In the genomic region with DNA sequence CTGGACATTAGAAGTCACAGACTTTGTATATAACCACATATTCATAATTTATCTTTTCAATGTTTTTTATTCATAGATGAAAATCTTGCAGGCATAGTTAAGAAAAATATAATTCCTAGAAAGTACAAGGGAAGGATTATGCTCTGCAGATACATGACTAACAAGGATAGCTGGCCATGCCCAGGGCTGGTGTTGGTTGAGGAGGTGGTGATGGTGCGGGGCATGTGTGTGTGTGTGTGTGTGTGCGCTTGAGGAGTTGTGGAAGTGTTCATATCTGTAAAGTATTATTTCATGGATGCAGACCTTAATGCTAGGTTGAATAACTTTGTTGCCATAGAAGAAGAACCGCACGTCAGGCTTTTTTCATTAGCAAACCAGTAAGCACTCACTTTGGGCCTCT, we compare ENCODE assay signal across 11 cellular contexts. TPM values are rescaled to one million over a fixed set of nuclear protein-coding genes. Genes with fewer than 3 reads are reported as not detected.
DNase-seq lines count a peak whose midpoint lies in the region; ATAC-seq and TF ChIP-seq lines count a peak whose summit lies in the region.
"Had no signal": no experiment of that assay in that cellular context is flagged by ENCODE, and none has a peak within 500 bp of the region (broad histone marks: within the 10 kb centered on the region; RNA-seq: fewer than 3 reads in every experiment).

No MANE protein-coding gene starts in this region.

- no peaks in the 10 kb centered on the region for H3K9me3 ChIP-seq in ascending aorta
- H3K9me3 ChIP-seq in stomach = no peaks in the 10 kb centered on the region
- H3K9me3 ChIP-seq in SJCRH30 (replicated peaks) = no peaks in the 10 kb centered on the region
- H3K9me3 ChIP-seq: neutrophil had no signal

- H3K4me1 ChIP-seq in ascending aorta = peaks cover 6 to 20% of the 10 kb centered on the region in 2 donors
- H3K4me1 ChIP-seq in stomach = peaks cover 24 to 80% (median 46%) of the 10 kb centered on the region in 4 donors
- H3K4me1 ChIP-seq in SJCRH30 = no peaks in the 10 kb centered on the region

- intact Hi-C loops in ascending aorta (cut with DNase I) = loop anchor here (10.0 kb wide), 1 partner anchor 178 kb away; no protein-coding TSS in a partner anchor
- intact Hi-C loops in stomach (cut with DNase I; ENCODE audit: low total_unique reads) = no loop called here

- ATAC-seq in GM18873 (IDR thresholded peaks at IDR 0.05; ENCODE audit: low FRiP score, unreplicated experiment) = no peak

- TF ChIP-seq EP300 in stomach (IDR thresholded peaks at IDR 0.05) = no peak

- H3K27me3 ChIP-seq in ascending aorta = no peaks in the 10 kb centered on the region
- H3K27me3 ChIP-seq in stomach = peaks cover 0 to 13% (median 7%) of the 10 kb centered on the region in 3 donors
- H3K27me3 ChIP-seq in SJCRH30 = no peaks in the 10 kb centered on the region

- H3K27ac ChIP-seq in ascending aorta (peak overlapping the region; percentile 28 to 90), stomach (peak overlapping the region in 3 of 5 donors; percentile 82 to 92 (median 91)), SJCRH30 (no peak overlapping the region)
- H3K27ac ChIP-seq: neutrophil had no signal

- DNase-seq in HFF-Myc (ENCODE audit: extremely low read depth, low read depth) (no peak), ascending aorta (ENCODE audit: low spot score in 2 of 2) (peak in 1 of 2 donors; percentile 59), iris pigment epithelial cell (ENCODE audit: low read depth) (peak; percentile 57), stomach (no peak), SJCRH30 (no peak), SIG-M5 treated with dmso at 0.1 percent for 504 hours (lab: John Stamatoyannopoulos, UW; ENCODE audit: unreplicated experiment) (no peak), kidney tubule cell (ENCODE audit: low spot score) (no peak)
- DNase-seq: activated B cell treated with CpG ODN at 0.5 μM for 24 hours; activated naive CD8-positive, alpha-beta T cell treated with anti-CD3 and anti-CD28 coated beads, Interleukin-2, amount 10 ng/mL, durations not matched to agents 7 days and 5 days had no signal

- 48 to 82% (median 62%) methylated on average over 4 of the region's 4 CpGs for WGBS in stomach, 5 donors

- H3K4me3 ChIP-seq in HFF-Myc (replicated peaks; ENCODE audit: low read depth, low read length) (peak overlapping the region; percentile 88), ascending aorta (peak overlapping the region; percentile 77 to 89), stomach (peak overlapping the region; percentile 68 to 90 (median 85)), SJCRH30 (no peak overlapping the region)

- TF ChIP-seq CTCF in HFF-Myc (IDR thresholded peaks at IDR 0.05; ENCODE audit: low read depth, low read length, missing control alignments) (no peak), ascending aorta (IDR thresholded peaks at IDR 0.05) (no peak), stomach (IDR thresholded peaks at IDR 0.05) (no peak)

- peaks cover 5 to 11% of the 10 kb centered on the region in 2 donors for H3K36me3 ChIP-seq in ascending aorta
- H3K36me3 ChIP-seq in stomach = peaks cover 0 to 11% (median 4%) of the 10 kb centered on the region in 4 donors
- H3K36me3 ChIP-seq in SJCRH30 = no peaks in the 10 kb centered on the region
- H3K36me3 ChIP-seq: neutrophil had no signal

- no peak for TF ChIP-seq POLR2A in stomach (IDR thresholded peaks at IDR 0.05)

RNA-seq across cellular contexts. Expression of a gene that starts 1.3 kb away (rescaled TPM):
- 59.3 TPM for total RNA-seq in ascending aorta
- 10 to 100 TPM in 3 of 5 donors, 1 to 10 TPM in 2; 1.2 to 12.5 (median 10.3) TPM for total RNA-seq in stomach
- polyA plus RNA-seq in stomach = 1 to 10 TPM; 1.7 to 9.2 (median 5.1) TPM
- not detected in 2 replicates for total RNA-seq in SJCRH30 (2014; rRNA removed; shearing (Covaris generic))
- total RNA-seq: activated B cell treated with CpG ODN at 0.5 μM for 24 hours had no signal
